30 cellular contexts compared by ENCODE assay signal in the genomic region with DNA sequence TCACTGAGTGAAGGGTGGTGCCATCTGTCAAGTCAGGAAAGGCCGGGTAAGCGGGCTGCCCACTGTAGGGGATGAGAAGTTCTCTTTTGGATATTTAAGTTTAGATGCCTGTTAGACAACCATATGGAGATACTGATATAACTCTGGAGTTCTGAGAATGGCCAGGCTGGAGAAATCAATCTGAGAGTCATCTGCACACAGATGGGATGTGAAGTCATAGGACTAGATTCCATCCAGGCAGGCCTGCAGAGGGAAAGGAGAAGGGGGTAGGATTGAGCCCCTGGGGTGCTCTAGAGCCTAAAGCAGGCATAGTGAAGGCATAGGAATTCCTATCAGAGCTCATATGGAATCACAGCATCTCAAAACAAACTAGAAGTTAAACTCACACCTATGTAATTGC. TPM values are rescaled to one million over a fixed set of nuclear protein-coding genes. Genes with fewer than 3 reads are reported as not detected.
A peak's percentile ranks its signal among the peaks of the same experiment; 100 is the strongest.
DNase-seq lines count a peak whose midpoint lies in the region; ATAC-seq, FAIRE-seq and TF ChIP-seq lines count a peak whose summit lies in the region.
"Had no signal": no experiment of that assay in that cellular context is flagged by ENCODE, and none has a peak within 500 bp of the region (broad histone marks: within the 10 kb centered on the region; RNA-seq: fewer than 3 reads in every experiment).

No MANE protein-coding gene starts in this region.

- dilution Hi-C loops in IMR-90 (cut with HindIII; ENCODE audit: low sequenced_read_pairs, unreplicated experiment) = no loop called here

- BruUV-seq in IMR-90 (replicated peaks; lab: Mats Ljungman, UMichigan) (no TSS peak), K562 (replicated peaks; lab: Mats Ljungman, UMichigan) (no TSS peak)

- H4K5ac ChIP-seq in IMR-90 (ENCODE audit: low read depth, low read length) = no peak overlapping the region

- H3K27me3 ChIP-seq in IMR-90 (ENCODE audit: control insufficient read depth, insufficient read depth, low read length) (no peaks in the 10 kb centered on the region), K562 (ENCODE audit: control insufficient read depth in 2 of 2, insufficient read depth in 2 of 2, low read length in 2 of 2) (no peaks in the 10 kb centered on the region), mesenchymal stem cell (ENCODE audit: control insufficient read depth in 1 of 2, insufficient read depth in 1 of 2, low read length in 2 of 2) (no peaks in the 10 kb centered on the region), uterus (no peaks in the 10 kb centered on the region)
- no peaks in the 10 kb centered on the region for H3K27me3 ChIP-seq in CD4-positive, alpha-beta T cell (ENCODE audit: control insufficient read depth, insufficient read depth, low read length)
- H3K27me3 ChIP-seq: brain microvascular endothelial cell, gastroesophageal sphincter, Peyer's patch, right atrium auricular region, testis had no signal

- H3K4me3 Mint-ChIP-seq in CD4-positive, alpha-beta T cell = no peak overlapping the region
- H3K4me3 Mint-ChIP-seq: natural killer cell, T-helper 17 cell had no signal

- H3K4ac ChIP-seq in IMR-90 (ENCODE audit: low read depth, low read length) = no peak overlapping the region
- H3K4ac ChIP-seq in mesenchymal stem cell (ENCODE audit: low read depth in 1 of 2, low read length in 2 of 2) = no peak overlapping the region

- no peak overlapping the region for H2AK5ac ChIP-seq in IMR-90 (ENCODE audit: low read depth, low read length)
- H2AK5ac ChIP-seq in mesenchymal stem cell (ENCODE audit: low read length, severe bottlenecking) = no peak overlapping the region

- H2AK9ac ChIP-seq in IMR-90 (replicated peaks; ENCODE audit: low read depth, low read length, poor library complexity) = no peak overlapping the region

- no peak overlapping the region for H3K4me2 ChIP-seq in IMR-90 (ENCODE audit: low read depth, low read length)
- H3K4me2 ChIP-seq in K562 (ENCODE audit: insufficient read depth, low read length) = no peak overlapping the region
- no peak overlapping the region for H3K4me2 ChIP-seq in mesenchymal stem cell (ENCODE audit: low read length, poor library complexity, severe bottlenecking)

- no peak overlapping the region for H3K27ac Mint-ChIP-seq in CD4-positive, alpha-beta T cell
- H3K27ac Mint-ChIP-seq: natural killer cell, T-helper 17 cell had no signal

- H4K91ac ChIP-seq in IMR-90 (ENCODE audit: insufficient read depth, low read depth, low read length) (no peak overlapping the region), mesenchymal stem cell (ENCODE audit: low read length) (no peak overlapping the region)

- H3K18ac ChIP-seq in IMR-90 (ENCODE audit: low read depth, low read length) = no peak overlapping the region
- H3K18ac ChIP-seq in mesenchymal stem cell (ENCODE audit: low read depth in 1 of 2, low read length in 2 of 2) = no peak overlapping the region

- H3K9me3 Mint-ChIP-seq in CD4-positive, alpha-beta T cell = no peaks in the 10 kb centered on the region
- H3K9me3 Mint-ChIP-seq: natural killer cell had no signal

- ATAC-seq in IMR-90 (ENCODE audit: low read depth) (peak; percentile 56), K562 (peak; percentile 10; the same call in 1 of the 3 replicates), GM18870 (IDR thresholded peaks at IDR 0.05; ENCODE audit: unreplicated experiment) (no peak)
- ATAC-seq in CD4-positive, alpha-beta T cell (ENCODE audit: poor library complexity) = no peak
- ATAC-seq: natural killer cell, T-helper 17 cell had no signal

- no peaks in the 10 kb centered on the region for H3K9me3 ChIP-seq in IMR-90 (ENCODE audit: control insufficient read depth, insufficient read depth, low read length)
- no peaks in the 10 kb centered on the region for H3K9me3 ChIP-seq in K562 (replicated peaks; ENCODE audit: control insufficient read depth, insufficient read depth, low read depth, low read length)
- no peaks in the 10 kb centered on the region for H3K9me3 ChIP-seq in mesenchymal stem cell (ENCODE audit: control insufficient read depth, low read length)
- H3K9me3 ChIP-seq in CD4-positive, alpha-beta T cell (ENCODE audit: control insufficient read depth, low read length) = no peaks in the 10 kb centered on the region
- no peaks in the 10 kb centered on the region for H3K9me3 ChIP-seq in uterus
- H3K9me3 ChIP-seq: gastroesophageal sphincter, Peyer's patch, right atrium auricular region, testis had no signal

- peaks cover 6% of the 10 kb centered on the region for H3K27me3 Mint-ChIP-seq in CD4-positive, alpha-beta T cell

- TF ChIP-seq RAD21 in IMR-90 (IDR thresholded peaks at IDR 0.05; ENCODE audit: low read length) = no peak
- no peak for TF ChIP-seq RAD21 in K562 (CRISPR knock-in tag; conservative IDR thresholded peaks at IDR 0.05 in 1 of 2, IDR thresholded peaks at IDR 0.05 in 1 of 2)

- intact Hi-C loops in IMR-90 (cut with micrococcal nuclease) = no loop called here
- intact Hi-C loops in K562 (cut with micrococcal nuclease) = no loop called here
- intact Hi-C loops in CD4-positive, alpha-beta T cell (cut with DNase I, micrococcal nuclease) = no loop called here
- intact Hi-C loops in uterus (cut with DNase I; ENCODE audit: low total_unique reads) = no loop called here

- H3K79me2 ChIP-seq in K562 (ENCODE audit: control insufficient read depth, insufficient read depth, low read length) = peaks cover 92% of the 10 kb centered on the region

- H2BK5ac ChIP-seq in IMR-90 (ENCODE audit: low read depth, low read length, poor library complexity, severe bottlenecking) = no peak overlapping the region
- H2BK5ac ChIP-seq in mesenchymal stem cell (ENCODE audit: low read depth, low read length, poor library complexity, severe bottlenecking) = no peak overlapping the region

- POLR2A ChIA-PET in IMR-90 (lab: Charles Lee; ENCODE audit: unreplicated experiment) = no interaction called here
- POLR2A ChIA-PET in K562 (lab: Yijun Ruan, JAX) = interaction anchor here (0.6 to 1.3 kb wide), 4 partner anchors 8 to 324 kb away, joined by 3 read pairs; no protein-coding TSS in a partner anchor
- POLR2A ChIA-PET in CD4-positive, alpha-beta T cell (lab: Charles Lee) = no interaction called here

- TF ChIP-seq CTCF in IMR-90 (conservative IDR thresholded peaks at IDR 0.05; ENCODE audit: low read depth, low read length) (no peak), K562 (IDR thresholded peaks at IDR 0.05 in 2 of 3, conservative IDR thresholded peaks at IDR 0.05 in 1 of 3; ENCODE audit: insufficient read depth in 2 of 3, low read depth in 1 of 3, low read length in 3 of 3) (no peak), uterus (IDR thresholded peaks at IDR 0.05) (no peak)
- TF ChIP-seq CTCF in CD4-positive, alpha-beta T cell (IDR thresholded peaks at IDR 0.05) = no peak

- no peak overlapping the region for H2AFZ ChIP-seq in IMR-90 (replicated peaks; ENCODE audit: low read length, poor library complexity)
- no peak overlapping the region for H2AFZ ChIP-seq in K562 (ENCODE audit: low read depth, low read length)
- no peak overlapping the region for H2AFZ ChIP-seq in mesenchymal stem cell (ENCODE audit: low read depth, low read length)
- H2AFZ ChIP-seq: parathyroid adenoma had no signal

- H3K14ac ChIP-seq in IMR-90 (replicated peaks; ENCODE audit: low read depth, low read length) (no peak overlapping the region), mesenchymal stem cell (ENCODE audit: low read length in 2 of 2) (no peak overlapping the region)

- H3K9me1 ChIP-seq in IMR-90 (ENCODE audit: insufficient read depth, low read length) = peaks cover 4% of the 10 kb centered on the region; the same call in 1 of the 2 replicates
- H3K9me1 ChIP-seq in K562 (ENCODE audit: control insufficient read depth, insufficient read depth, low read length) = peaks cover under 1% of the 10 kb centered on the region

- H3K56ac ChIP-seq in IMR-90 (ENCODE audit: extremely low read depth, insufficient read depth, low read length) = no peak overlapping the region

- no peak overlapping the region for H2BK15ac ChIP-seq in IMR-90 (ENCODE audit: low read depth, low read length)
- H2BK15ac ChIP-seq in mesenchymal stem cell (ENCODE audit: low read depth, poor library complexity, severe bottlenecking) = no peak overlapping the region

- H3K9ac ChIP-seq in IMR-90 (ENCODE audit: low read depth, low read length) (no peak overlapping the region), K562 (ENCODE audit: insufficient read depth in 1 of 2, low read depth in 2 of 2, low read length in 2 of 2) (no peak overlapping the region), mesenchymal stem cell (ENCODE audit: low read length) (peak overlapping the region; percentile 81)
- H3K9ac ChIP-seq: parathyroid adenoma had no signal

- H3K36me3 ChIP-seq in IMR-90 (ENCODE audit: control insufficient read depth, insufficient read depth, low read length) (no peaks in the 10 kb centered on the region), K562 (ENCODE audit: control insufficient read depth, insufficient read depth, low read length) (no peaks in the 10 kb centered on the region), mesenchymal stem cell (ENCODE audit: control insufficient read depth in 1 of 2, insufficient read depth in 2 of 2, low read depth in 1 of 2, low read length in 2 of 2) (peaks cover 1 to 3% of the 10 kb centered on the region in 2 experiments), uterus (no peaks in the 10 kb centered on the region)
- H3K36me3 ChIP-seq: brain microvascular endothelial cell, gastroesophageal sphincter, Peyer's patch, right atrium auricular region had no signal

- WGBS in IMR-90 (ENCODE audit: extremely low coverage in 2 of 2, insufficient read length in 1 of 2), 2 experiments = 80% methylated on average over 2 of the region's 2 CpGs; no CpG with 5 or more reads in 1 of the 2 experiments
- WGBS in K562 (ENCODE audit: insufficient coverage, low coverage, missing lambda C conversion rate) = 62% methylated on average over 2 of the region's 2 CpGs
- WGBS in mesenchymal stem cell = 95% methylated on average over 2 of the region's 2 CpGs

- H4K8ac ChIP-seq in IMR-90 (ENCODE audit: low read depth in 2 of 2, low read length in 2 of 2) (no peak overlapping the region), mesenchymal stem cell (ENCODE audit: low read length) (no peak overlapping the region)

- H2BK120ac ChIP-seq in IMR-90 (ENCODE audit: low read depth, low read length) (no peak overlapping the region), mesenchymal stem cell (ENCODE audit: low read depth, low read length) (no peak overlapping the region)

- peaks cover 39 to 76% of the 10 kb centered on the region in 2 experiments for H3K79me1 ChIP-seq in IMR-90 (ENCODE audit: low read depth in 1 of 2, low read length in 2 of 2)
- peaks cover 20% of the 10 kb centered on the region for H3K79me1 ChIP-seq in mesenchymal stem cell (replicated peaks; ENCODE audit: low read length, poor library complexity, severe bottlenecking)

- peaks cover 10% of the 10 kb centered on the region for H3K4me1 Mint-ChIP-seq in CD4-positive, alpha-beta T cell (ENCODE audit: low read depth)

- H3K4me1 ChIP-seq in IMR-90 (ENCODE audit: control insufficient read depth, insufficient read depth, low read length) = peaks cover 6% of the 10 kb centered on the region
- peaks cover 11 to 29% of the 10 kb centered on the region in 2 experiments for H3K4me1 ChIP-seq in K562 (replicated peaks in 1 of 2; ENCODE audit: control insufficient read depth in 2 of 2, insufficient read depth in 2 of 2, low read length in 2 of 2)
- peaks cover 7% of the 10 kb centered on the region for H3K4me1 ChIP-seq in mesenchymal stem cell (ENCODE audit: control insufficient read depth, insufficient read depth, low read depth, low read length)
- peaks cover 0 to 4% of the 10 kb centered on the region in 2 donors for H3K4me1 ChIP-seq in uterus
- H3K4me1 ChIP-seq: testis had no signal

- H3K23ac ChIP-seq in IMR-90 (ENCODE audit: low read depth, low read length) = no peak overlapping the region
- no peak overlapping the region for H3K23ac ChIP-seq in mesenchymal stem cell (ENCODE audit: low read length in 2 of 2)

- no peak for TF ChIP-seq POLR2A in IMR-90 (IDR thresholded peaks at IDR 0.05; ENCODE audit: low read depth, low read length)
- TF ChIP-seq POLR2A in K562 (conservative IDR thresholded peaks at IDR 0.05) = no peak
- no peak for TF ChIP-seq POLR2A in uterus (IDR thresholded peaks at IDR 0.05)

- H2BK12ac ChIP-seq in mesenchymal stem cell (ENCODE audit: low read length in 2 of 2) = no peak overlapping the region

- no peaks in the 10 kb centered on the region for H3K36me3 Mint-ChIP-seq in CD4-positive, alpha-beta T cell (ENCODE audit: low read depth)
- H3K36me3 Mint-ChIP-seq: CD14-positive monocyte, natural killer cell had no signal

- no peak overlapping the region for H2BK20ac ChIP-seq in IMR-90 (ENCODE audit: low read depth, low read length)

- CTCF ChIA-PET in IMR-90 (lab: Yijun Ruan, JAX) (no interaction called here), K562 (lab: Yijun Ruan, JAX; ENCODE audit: low intra/inter-chr PET ratio) (no interaction called here)
- CTCF ChIA-PET in CD4-positive, alpha-beta T cell (lab: Charles Lee) = no interaction called here

- H4K20me1 ChIP-seq in IMR-90 (ENCODE audit: insufficient read depth, low read length) (peaks cover 76% of the 10 kb centered on the region), K562 (replicated peaks; ENCODE audit: control insufficient read depth, insufficient read depth, low read length) (peaks cover 44% of the 10 kb centered on the region)

- H3K4me3 ChIP-seq in IMR-90 (ENCODE audit: insufficient read depth, low read depth, low read length) (no peak overlapping the region), K562 (no peak overlapping the region), mesenchymal stem cell (ENCODE audit: insufficient read depth in 1 of 2, low read depth in 1 of 2, low read length in 2 of 2) (peak overlapping the region in 1 of 2 experiments; percentile 55), uterus (no peak overlapping the region)
- H3K4me3 ChIP-seq: gastroesophageal sphincter, Peyer's patch, right atrium auricular region, testis had no signal

- TF ChIP-seq EP300 in K562 (IDR thresholded peaks at IDR 0.05; ENCODE audit: low read length) = no peak

- no peak for FAIRE-seq in K562 (lab: Jason Lieb, UNC)

- H3K27ac ChIP-seq in IMR-90 (ENCODE audit: insufficient read depth, low read length) = no peak overlapping the region
- no peak overlapping the region for H3K27ac ChIP-seq in K562 (ENCODE audit: extremely low read depth, low read depth, low read length)
- no peak overlapping the region for H3K27ac ChIP-seq in mesenchymal stem cell (ENCODE audit: low read length, poor library complexity, severe bottlenecking)
- no peak overlapping the region for H3K27ac ChIP-seq in CD4-positive, alpha-beta T cell (ENCODE audit: low read depth, low read length)
- no peak overlapping the region for H3K27ac ChIP-seq in uterus
- H3K27ac ChIP-seq: brain microvascular endothelial cell, gastroesophageal sphincter, parathyroid adenoma, Peyer's patch, right atrium auricular region, testis had no signal

- in situ Hi-C loops in IMR-90 (cut with MboI; ENCODE audit: low sequenced_read_pairs) = no loop called here
- in situ Hi-C loops in K562 (cut with MboI) = no loop called here

- DNase-seq in DMS 273 treated with DMSO at 0.1 percent for 48 hours (lab: John Stamatoyannopoulos, UW) (peak; percentile 45), IMR-90 (peak; percentile 39), K562 (ENCODE audit: extremely low read depth in 1 of 4, low spot score in 3 of 4) (no peak), mesenchymal stem cell (no peak), uterus (no peak)
- DNase-seq in CD4-positive, alpha-beta T cell = no peak
- DNase-seq: activated CD4-positive, alpha-beta T cell treated with anti-CD3 and anti-CD28 coated beads for 4 hours; activated CD8-positive, alpha-beta memory T cell treated with anti-CD3 and anti-CD28 coated beads for 24 hours; activated gamma-delta T cell treated with Interleukin-2 at 50 U/mL for 16 hours; activated T-cell treated with anti-CD3 and anti-CD28 coated beads, Interleukin-2, amount 50 U/mL, for 1 hour; brain microvascular endothelial cell; erythroblast; H7; hypothalamus; left ventricle myocardium superior; midbrain; natural killer cell; NCI-H1930; NCI-H510A; Peyer's patch; stimulated activated CD4-positive, alpha-beta T cell treated with anti-CD3 and anti-CD28 coated beads, Interleukin-12 subunit alpha, Interleukin-12 subunit beta, amount 100 ng/mL, for 4 hours; stimulated activated CD4-positive, alpha-beta T cell treated with anti-CD3 and anti-CD28 coated beads, Interleukin-4, amount 100 ng/mL, for 4 hours; stimulated activated naive CD4-positive, alpha-beta T cell treated with Interleukin-2 at 50 U/mL for 16 hours; T-helper 17 cell; testis had no signal

RNA-seq across cellular contexts. Expression of a gene that starts 30.1 kb away (rescaled TPM):
- total RNA-seq in IMR-90 (2012; rRNA removed) (4.7 and 4.8 TPM in 2 replicates), K562 (2014; rRNA removed) (7.8 and 9.5 TPM in 2 replicates), K562 (2014; rRNA removed; fragmentation: Illumina TruSeq; extraction: Trizol) (14.1 and 14.8 TPM in 2 replicates), K562 (2015; rRNA removed; fragmentation: Illumina TruSeq; extraction: Trizol) (10.2 and 10.7 TPM in 2 replicates), K562 (2021) (42.6 and 50.8 TPM in 2 replicates), uterus (10 to 100 TPM; 15.6 to 63.0 (median 44.8) TPM)
- polyA plus RNA-seq in IMR-90 (2012; rRNA removed) (18.7 and 19.1 TPM in 2 replicates), K562 (2011; rRNA removed) (15.3 and 16.5 TPM in 2 replicates), K562 (2014; fragmentation: Illumina TruSeq; extraction: Trizol) (40.9 and 42.6 TPM in 2 replicates), K562 (2014; fragmentation: Nextera tagmentation; extraction: Ambion mirVana) (1 to 10 TPM; 4.6 to 6.4 TPM), K562 (2014; rRNA removed) (17.9 and 21.2 TPM in 2 replicates)
- polyA plus RNA-seq in IMR-90 (2012; cell fraction: cytosol; rRNA removed) = 12.6 and 28.8 TPM in 2 replicates
- 23.1 and 31.2 TPM in 2 replicates for polyA plus RNA-seq in IMR-90 (2012; cell fraction: nucleus; rRNA removed; ENCODE audit: low replicate concordance)
- total RNA-seq in K562 (2011; cell fraction: chromatin; rRNA removed; ENCODE audit: low replicate concordance) = 32.9 and 55.4 TPM in 2 replicates
- total RNA-seq in K562 (2011; cell fraction: nucleolus; rRNA removed) = 16.8 and 20.1 TPM in 2 replicates
- 32.7 and 48.2 TPM in 2 replicates for total RNA-seq in K562 (2011; cell fraction: nucleoplasm; rRNA removed)
- polyA plus RNA-seq in K562 (2011; cell fraction: cytosol; rRNA removed) = 18.1 and 23.5 TPM in 2 replicates
- polyA plus RNA-seq in K562 (2011; cell fraction: nucleus; rRNA removed) = 20.4 and 30.3 TPM in 2 replicates
- 22.1 and 26.6 TPM in 2 replicates for polyA plus RNA-seq in K562 (2012)
- polyA minus RNA-seq in K562 (2011; rRNA and poly(A)+ RNA removed) = 16.7 and 18.3 TPM in 2 replicates
- polyA minus RNA-seq in K562 (2011; cell fraction: cytosol; rRNA and poly(A)+ RNA removed) = 22.5 and 22.8 TPM in 2 replicates
- polyA minus RNA-seq in K562 (2011; cell fraction: nucleus; rRNA and poly(A)+ RNA removed) = 6.9 and 9.3 TPM in 2 replicates
- 47.3 TPM for polyA plus RNA-seq in mesenchymal stem cell (2013, experiment 1 of 2)
- 45.9 TPM for polyA plus RNA-seq in mesenchymal stem cell (2013, experiment 2 of 2)
- 1 to 10 TPM; 2.5 to 2.8 TPM for total RNA-seq in CD4-positive, alpha-beta T cell

Comparison
In these comparisons a context has a peak if more than half of its experiments do, and no peak if none do; other contexts are left out.
1. DNase-seq: peak in DMS 273 treated with DMSO at 0.1 percent for 48 hours (single experiment) and IMR-90 (single experiment); none in K562 (0 of 4), mesenchymal stem cell (single experiment), CD4-positive, alpha-beta T cell (0 of 10) and uterus (0 of 2).
2. ATAC-seq: peak in IMR-90 (single experiment) and K562 (single experiment); none in GM18870 (single experiment) and CD4-positive, alpha-beta T cell (single experiment).